ENCODE assay signal across 19 cellular contexts in the genomic region with DNA sequence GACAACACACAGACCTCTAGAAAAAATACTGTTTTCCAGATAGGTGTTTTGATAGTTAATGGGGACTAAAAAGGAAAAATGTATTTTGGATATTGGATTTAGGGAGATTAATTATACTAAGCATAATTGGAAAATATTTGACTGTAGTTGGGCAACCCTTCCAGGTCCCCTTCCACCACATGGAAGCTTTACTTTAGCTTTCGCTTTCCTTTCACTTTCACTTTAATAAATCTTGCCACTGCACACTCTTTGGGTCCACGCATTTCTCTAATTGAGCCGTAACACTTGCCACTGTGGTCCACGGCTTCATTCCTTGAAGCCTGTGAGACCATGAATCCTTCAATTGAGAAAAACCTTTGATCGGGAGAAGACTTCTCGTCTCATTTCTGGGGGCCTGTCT. TPM values are rescaled to one million over a fixed set of nuclear protein-coding genes. Genes with fewer than 3 reads are reported as not detected.
A peak's percentile ranks its signal among the peaks of the same experiment; 100 is the strongest.
DNase-seq lines count a peak whose midpoint lies in the region; ATAC-seq and TF ChIP-seq lines count a peak whose summit lies in the region.
"Had no signal": no experiment of that assay in that cellular context is flagged by ENCODE, and none has a peak within 500 bp of the region (broad histone marks: within the 10 kb centered on the region; RNA-seq: fewer than 3 reads in every experiment).

No MANE protein-coding gene starts in this region.

- H3K9me3 ChIP-seq in OCI-LY3 (ENCODE audit: insufficient read depth, low read length) (no peaks in the 10 kb centered on the region), fibroblast of lung (ENCODE audit: control insufficient read depth, insufficient read depth, low read depth, low read length) (no peaks in the 10 kb centered on the region), SJCRH30 (replicated peaks) (no peaks in the 10 kb centered on the region)
- H3K9me3 ChIP-seq: Peyer's patch had no signal

- H2AFZ ChIP-seq in OCI-LY3 (ENCODE audit: low read depth, low read length): 0 out of 2 replicates have a peak overlapping the region, but pooled peaks have one; percentile 14
- H2AFZ ChIP-seq in fibroblast of lung (ENCODE audit: low read length): peak overlapping the region; percentile 19

- no peaks in the 10 kb centered on the region for H3K36me3 ChIP-seq in OCI-LY3 (replicated peaks; ENCODE audit: low read depth, low read length)
- no peaks in the 10 kb centered on the region for H3K36me3 ChIP-seq in fibroblast of lung (ENCODE audit: control insufficient read depth, insufficient read depth, low read length)
- no peaks in the 10 kb centered on the region for H3K36me3 ChIP-seq in SJCRH30
- H3K36me3 ChIP-seq: Peyer's patch had no signal

- H4K20me1 ChIP-seq in OCI-LY3 (ENCODE audit: insufficient read depth, low read length): no peaks in the 10 kb centered on the region
- no peaks in the 10 kb centered on the region for H4K20me1 ChIP-seq in fibroblast of lung (ENCODE audit: control insufficient read depth, extremely low read depth, insufficient read depth, low read length)

- H3K79me2 ChIP-seq in OCI-LY3 (ENCODE audit: low read length) (no peaks in the 10 kb centered on the region), fibroblast of lung (ENCODE audit: control insufficient read depth, insufficient read depth, low read length) (no peaks in the 10 kb centered on the region)

- H3K4me2 ChIP-seq in OCI-LY3 (ENCODE audit: low read length) (no peak overlapping the region), fibroblast of lung (ENCODE audit: extremely low read depth, insufficient read depth, low read length) (peak overlapping the region; percentile 25)

- H3K9ac ChIP-seq in OCI-LY3 (ENCODE audit: low read length): no peak overlapping the region
- no peak overlapping the region for H3K9ac ChIP-seq in fibroblast of lung (ENCODE audit: insufficient read depth, low read length)

- TF ChIP-seq CTCF in OCI-LY3 (IDR thresholded peaks at IDR 0.05; ENCODE audit: low read depth, low read length): no peak
- TF ChIP-seq CTCF in fibroblast of lung (conservative IDR thresholded peaks at IDR 0.05 in 1 of 2, IDR thresholded peaks at IDR 0.05 in 1 of 2; ENCODE audit: low read depth in 1 of 2, low read length in 2 of 2): no peak

- H3K27me3 ChIP-seq in OCI-LY3 (ENCODE audit: low read depth, low read length) (no peaks in the 10 kb centered on the region), fibroblast of lung (ENCODE audit: control insufficient read depth, insufficient read depth, low read length) (peaks cover 2% of the 10 kb centered on the region), SJCRH30 (no peaks in the 10 kb centered on the region)
- H3K27me3 ChIP-seq: Peyer's patch had no signal

- DNase-seq in NOMO-1 treated with DMSO at 0.1 percent for 48 hours (lab: John Stamatoyannopoulos, UW; ENCODE audit: unreplicated experiment) (peak; percentile 12), NOMO-1 treated with dmso at 0.1 percent for 144 hours (lab: John Stamatoyannopoulos, UW; ENCODE audit: unreplicated experiment) (no peak), fibroblast of lung (ENCODE audit: low read depth in 2 of 2) (no peak), SJCRH30 (no peak), amniotic stem cell (lab: John Stamatoyannopoulos, UW) (no peak)
- DNase-seq: 8988T, C1 segment of cervical spinal cord, DMS 273 treated with DMSO at 0.1 percent for 48 hours, NCI-H1417 treated with DMSO at 0.1 percent for 48 hours, NCI-H2029, NCI-H2171, NCI-H774, Peyer's patch, SHP77 had no signal

- ATAC-seq in HG02885 (IDR thresholded peaks at IDR 0.05; ENCODE audit: poor library complexity, unreplicated experiment) (no peak), GM18858 (IDR thresholded peaks at IDR 0.05; ENCODE audit: unreplicated experiment) (no peak)

- H3K27ac ChIP-seq in OCI-LY3 (ENCODE audit: low read length) (no peak overlapping the region), fibroblast of lung (ENCODE audit: insufficient read depth, low read length) (no peak overlapping the region), SJCRH30 (no peak overlapping the region)
- H3K27ac ChIP-seq: Peyer's patch had no signal

- H3K4me3 ChIP-seq in OCI-LY3 (ENCODE audit: low read length) (no peak overlapping the region), fibroblast of lung (replicated peaks in 1 of 4; ENCODE audit: control extremely low read depth in 1 of 4, insufficient read depth in 1 of 4, low read depth in 3 of 4, low read length in 4 of 4) (no peak overlapping the region), SJCRH30 (no peak overlapping the region)
- H3K4me3 ChIP-seq: Peyer's patch had no signal

- H3K4me1 ChIP-seq in OCI-LY3 (ENCODE audit: low read length): 0 out of 2 replicates have a peak, but pooled peaks cover 4% of the 10 kb centered on the region
- H3K4me1 ChIP-seq in fibroblast of lung (ENCODE audit: control insufficient read depth, extremely low read depth, insufficient read depth, low read length): no peaks in the 10 kb centered on the region
- H3K4me1 ChIP-seq in SJCRH30: no peaks in the 10 kb centered on the region
- H3K4me1 ChIP-seq: Peyer's patch had no signal

RNA-seq across cellular contexts. Expression of a gene that starts 15.5 kb away (rescaled TPM):
- 22.9 and 50.7 TPM in 2 replicates for total RNA-seq in fibroblast of lung
- polyA plus RNA-seq in fibroblast of lung: 1.8 and 1.9 TPM in 2 replicates
- polyA plus RNA-seq in fibroblast of lung (2012): 1.7 TPM in 2 replicates
- 0.07 and 2.1 TPM in 2 replicates for polyA minus RNA-seq in fibroblast of lung (ENCODE audit: low replicate concordance)
- 0.18 and 0.43 TPM in 2 replicates for total RNA-seq in SJCRH30 (2014; rRNA removed; shearing (Covaris generic))
- total RNA-seq: LHCN-M2 had no signal

RNA-seq across cellular contexts. Expression of a gene that starts 18.6 kb away (rescaled TPM):
- 2.3 and 3.9 TPM in 2 replicates for total RNA-seq in fibroblast of lung
- 0.16 and 0.76 TPM in 2 replicates for polyA plus RNA-seq in fibroblast of lung
- polyA plus RNA-seq in fibroblast of lung (2012): 0.36 and 0.70 TPM in 2 replicates
- polyA minus RNA-seq in fibroblast of lung (ENCODE audit: low replicate concordance): not detected in 2 replicates
- not detected in 2 replicates for total RNA-seq in SJCRH30 (2014; rRNA removed; shearing (Covaris generic))
- total RNA-seq: H1 had no signal
- polyA plus RNA-seq: H1 had no signal

Comparison
In these comparisons a context has a peak if more than half of its experiments do, and no peak if none do; other contexts are left out.
1. RNA of a gene that starts 15.5 kb away (total RNA-seq): 22.9 to 50.7 TPM in fibroblast of lung; 0.18 to 0.43 TPM in SJCRH30; every median in the first group is over 10 times any median in the second.